In genomic region chr2:31033032-31033431, GRCh38 we compare ENCODE assay signal across 23 cellular contexts.
A peak's percentile ranks its signal among the peaks of the same experiment; 100 is the strongest.
DNase-seq lines count a peak whose midpoint lies in the region; TF ChIP-seq lines count a peak whose summit lies in the region.
"Had no signal": no experiment of that assay in that cellular context is flagged by ENCODE, and none has a peak within 500 bp of the region (broad histone marks: within the 10 kb centered on the region; RNA-seq: fewer than 3 reads in every experiment).

No MANE protein-coding gene starts in this region.

- H3K27ac Mint-ChIP-seq in endodermal cell (no peak overlapping the region), progenitor cell of endocrine pancreas (no peak overlapping the region)
- H3K27ac Mint-ChIP-seq: brain; CD8-positive, alpha-beta T cell; natural killer cell treated with Interleukin-12 subunit alpha and Interleukin-12 subunit beta and Interleukin-15 and Interleukin-18, amount 100 ng/mL, for 72 hours; stimulated activated naive CD8-positive, alpha-beta T cell treated with anti-CD3 and anti-CD28 coated beads, Interleukin-15, Interleukin-2, amounts not matched to agents 100 ng/mL and 50 ng/mL, for 24 hours had no signal

- H3K36me3 ChIP-seq in endodermal cell (ENCODE audit: control insufficient read depth, insufficient read depth, low read length) = no peaks in the 10 kb centered on the region
- H3K36me3 ChIP-seq: adrenal gland, SJCRH30 had no signal

- 22% methylated on average over 1 of the region's 1 CpG; no CpG with 5 or more reads in 1 of the 2 experiments for WGBS in endodermal cell (ENCODE audit: insufficient coverage in 1 of 2, insufficient read length in 1 of 2), 2 experiments

- TF ChIP-seq CTCF in GM12864 (IDR thresholded peaks at IDR 0.05; ENCODE audit: low read depth, low read length, missing control alignments) (peak; percentile 8), HL-60 (IDR thresholded peaks at IDR 0.05; ENCODE audit: insufficient read depth, low read length) (no peak), endodermal cell (conservative IDR thresholded peaks at IDR 0.05) (peak; percentile 73), progenitor cell of endocrine pancreas (IDR thresholded peaks at IDR 0.05; ENCODE audit: unreplicated experiment) (peak; percentile 8)

- peaks cover 25% of the 10 kb centered on the region for H3K9me3 ChIP-seq in endodermal cell (ENCODE audit: control insufficient read depth, low read length)
- H3K9me3 ChIP-seq: SJCRH30 had no signal

- H3K9me3 Mint-ChIP-seq in endodermal cell (peaks cover 16% of the 10 kb centered on the region), progenitor cell of endocrine pancreas (ENCODE audit: low read depth) (peaks cover 18% of the 10 kb centered on the region)
- H3K9me3 Mint-ChIP-seq: natural killer cell treated with Interleukin-12 subunit alpha and Interleukin-12 subunit beta and Interleukin-15 and Interleukin-18, amount 100 ng/mL, for 72 hours had no signal

- H3K4me3 Mint-ChIP-seq in endodermal cell (no peak overlapping the region), progenitor cell of endocrine pancreas (ENCODE audit: low read depth) (no peak overlapping the region)
- H3K4me3 Mint-ChIP-seq: activated T-cell treated with anti-CD3 and anti-CD28 coated beads, Interleukin-2, amount 50 U/mL, for 4 hours; brain; CD8-positive, alpha-beta T cell; natural killer cell treated with Interleukin-12 subunit alpha and Interleukin-12 subunit beta and Interleukin-15 and Interleukin-18, amount 100 ng/mL, for 72 hours; stimulated activated naive CD8-positive, alpha-beta T cell treated with anti-CD3 and anti-CD28 coated beads, Interleukin-15, Interleukin-2, amounts not matched to agents 100 ng/mL and 50 ng/mL, for 24 hours had no signal

- H3K27me3 Mint-ChIP-seq in endodermal cell (ENCODE audit: insufficient read depth) (peaks cover 26% of the 10 kb centered on the region), progenitor cell of endocrine pancreas (peaks cover 20% of the 10 kb centered on the region)

- H3K27ac ChIP-seq in HL-60 (replicated peaks) (peak overlapping the region; percentile 60), endodermal cell (ENCODE audit: low read depth, low read length) (no peak overlapping the region)
- H3K27ac ChIP-seq: adrenal gland, parathyroid adenoma, SJCRH30 had no signal

- H3K36me3 Mint-ChIP-seq in endodermal cell (ENCODE audit: low read depth) (no peaks in the 10 kb centered on the region), progenitor cell of endocrine pancreas (ENCODE audit: insufficient read depth) (no peaks in the 10 kb centered on the region)
- H3K36me3 Mint-ChIP-seq: CD8-positive, alpha-beta T cell had no signal

- DNase-seq in GM12864 (ENCODE audit: low read depth) = no peak
- DNase-seq in HL-60 (ENCODE audit: low read depth in 1 of 2, low spot score in 1 of 2) = peak in 1 of 2 experiments; percentile 25
- peak; percentile 71 for DNase-seq in endodermal cell
- DNase-seq in progenitor cell of endocrine pancreas (ENCODE audit: low spot score, unreplicated experiment) = no peak
- no peak for DNase-seq in NOMO-1 treated with DMSO at 0.1 percent for 48 hours (lab: John Stamatoyannopoulos, UW; ENCODE audit: unreplicated experiment)
- DNase-seq in DMS 273 (lab: John Stamatoyannopoulos, UW; ENCODE audit: unreplicated experiment) = no peak
- no peak for DNase-seq in NCI-H2081 treated with DMSO at 0.1 percent for 48 hours (lab: John Stamatoyannopoulos, UW)
- DNase-seq: activated CD4-positive, alpha-beta T cell treated with anti-CD3 and anti-CD28 coated beads for 48 hours; activated T-cell treated with anti-CD3 and anti-CD28 coated beads, Interleukin-2, amount 50 U/mL, for 4 hours; adrenal gland; CD8-positive, alpha-beta T cell; DMS153; effector CD4-positive, alpha-beta T cell; erythroblast; KG1; NCI-H510A; SJCRH30; stimulated activated CD4-positive, alpha-beta T cell treated with anti-CD3 and anti-CD28 coated beads, Interleukin-15, amount 100 ng/mL, for 24 hours; T-helper 1 cell had no signal

- H3K4me1 Mint-ChIP-seq in endodermal cell = peaks cover 12% of the 10 kb centered on the region
- H3K4me1 Mint-ChIP-seq in progenitor cell of endocrine pancreas (ENCODE audit: low read depth) = no peaks in the 10 kb centered on the region
- H3K4me1 Mint-ChIP-seq: brain had no signal

- no peak overlapping the region for H3K4me3 ChIP-seq in GM12864 (ENCODE audit: low read depth, low read length)
- H3K4me3 ChIP-seq in HL-60 (replicated peaks; ENCODE audit: insufficient read depth, low read length) = no peak overlapping the region
- no peak overlapping the region for H3K4me3 ChIP-seq in endodermal cell (ENCODE audit: low read length)
- H3K4me3 ChIP-seq: adrenal gland, SJCRH30 had no signal

- no peaks in the 10 kb centered on the region for H3K4me1 ChIP-seq in endodermal cell (ENCODE audit: control insufficient read depth, insufficient read depth, low read length)
- H3K4me1 ChIP-seq: adrenal gland, parathyroid adenoma, SJCRH30 had no signal

- H3K9ac ChIP-seq in endodermal cell (ENCODE audit: extremely low read depth, low read length, poor library complexity, severe bottlenecking) = no peak overlapping the region
- H3K9ac ChIP-seq: parathyroid adenoma had no signal

- H3K27me3 ChIP-seq in HL-60 (ENCODE audit: insufficient read depth, poor library complexity, severe bottlenecking) = no peaks in the 10 kb centered on the region
- H3K27me3 ChIP-seq in endodermal cell (ENCODE audit: control insufficient read depth, insufficient read depth, low read length, poor library complexity, severe bottlenecking) = no peaks in the 10 kb centered on the region
- H3K27me3 ChIP-seq: adrenal gland had no signal
